In the genomic region with DNA sequence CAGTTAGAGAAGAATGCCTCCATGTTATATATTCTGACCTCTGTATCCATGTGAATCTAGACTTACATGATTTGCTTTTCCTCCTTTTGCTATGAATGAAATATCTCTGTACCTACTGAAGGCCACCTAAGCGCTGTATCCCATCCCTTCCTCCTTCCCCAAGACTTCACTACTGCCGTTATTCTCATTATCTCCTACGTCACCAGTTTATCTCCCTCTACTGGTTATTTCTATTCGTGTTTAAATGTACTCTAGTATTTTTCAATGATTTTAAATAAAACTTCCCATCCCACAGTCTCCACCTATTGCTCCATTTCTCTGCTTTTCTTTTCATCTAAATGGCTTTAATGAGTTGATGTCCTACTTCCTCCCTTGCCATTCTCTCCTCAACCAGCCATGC, we compare ENCODE assay signal across 32 cellular contexts.
"Had no signal": no experiment of that assay in that cellular context is flagged by ENCODE, and none has a peak within 500 bp of the region (broad histone marks: within the 10 kb centered on the region; RNA-seq: fewer than 3 reads in every experiment).

No MANE protein-coding gene starts in this region.

- H3K27ac ChIP-seq: epithelial cell of prostate, gastrocnemius medialis, hepatocyte, ovary, prostate gland, sigmoid colon, testis, transverse colon had no signal

- H3K4me1 ChIP-seq: gastrocnemius medialis, prostate gland, sigmoid colon, testis, transverse colon had no signal

- H3K4me3 ChIP-seq: gastrocnemius medialis, hepatocyte, ovary, prostate gland, sigmoid colon, testis, transverse colon had no signal

- H3K9me3 ChIP-seq: gastrocnemius medialis, ovary, prostate gland, sigmoid colon, testis, transverse colon had no signal

- H3K27me3 ChIP-seq: gastrocnemius medialis, hepatocyte, ovary, sigmoid colon, testis, transverse colon had no signal

- H3K4me3 Mint-ChIP-seq: activated naive CD8-positive, alpha-beta T cell; central memory CD8-positive, alpha-beta T cell; naive thymus-derived CD4-positive, alpha-beta T cell; T-helper 2 cell treated with Interferon-gamma antibody and Interleukin-4, amounts not matched to agents 5 μg/mL and 100 μg/mL, for 36 hours had no signal

- H3K36me3 ChIP-seq: gastrocnemius medialis, ovary, prostate gland, sigmoid colon, transverse colon had no signal

- FAIRE-seq: bronchial epithelial cell, colon, endometrium, small intestine, urothelium cell line had no signal

- DNase-seq: activated CD4-positive, alpha-beta T cell treated with anti-CD3 and anti-CD28 coated beads for 48 hours; activated CD4-positive, alpha-beta T cell treated with anti-CD3 and anti-CD28 coated beads, Interleukin-2, amount 50 U/mL, for 48 hours; activated CD8-positive, alpha-beta memory T cell treated with anti-CD3 and anti-CD28 coated beads for 24 hours; activated effector memory CD4-positive, alpha-beta T cell treated with Interleukin-2 at 50 U/mL for 16 hours; activated naive CD4-positive, alpha-beta T cell treated with Interleukin-2 at 50 U/mL for 16 hours; anterior cingulate cortex; dermis blood vessel endothelial cell; effector CD4-positive, alpha-beta T cell; gastrocnemius medialis; glutamatergic neuron; islet precursor cell; midbrain; naive thymus-derived CD4-positive, alpha-beta T cell; ovary; retina; sigmoid colon; small intestine; stimulated activated CD4-positive, alpha-beta T cell treated with anti-CD3 and anti-CD28 coated beads, Interleukin-15, amount 100 ng/mL, for 24 hours; stimulated activated naive CD4-positive, alpha-beta T cell; testis; transverse colon had no signal

- H3K36me3 Mint-ChIP-seq: activated naive CD8-positive, alpha-beta T cell; naive thymus-derived CD4-positive, alpha-beta T cell had no signal

- H3K27me3 Mint-ChIP-seq: activated naive CD8-positive, alpha-beta T cell; central memory CD8-positive, alpha-beta T cell had no signal

- H3K9me3 Mint-ChIP-seq: T-helper 2 cell treated with Interferon-gamma antibody and Interleukin-4, amounts not matched to agents 5 μg/mL and 100 μg/mL, for 36 hours had no signal

- H3K4me1 Mint-ChIP-seq: central memory CD8-positive, alpha-beta T cell; naive thymus-derived CD4-positive, alpha-beta T cell had no signal

- H3K27ac Mint-ChIP-seq: activated naive CD8-positive, alpha-beta T cell; naive thymus-derived CD4-positive, alpha-beta T cell; T-helper 2 cell treated with Interferon-gamma antibody and Interleukin-4, amounts not matched to agents 5 μg/mL and 100 μg/mL, for 36 hours had no signal

- ATAC-seq: activated CD4-positive, CD25-positive, alpha-beta regulatory T cell treated with anti-CD3 and anti-CD28 coated beads, Interleukin-2, amount 50 U/mL, for 24 hours; gastrocnemius medialis; naive thymus-derived CD4-positive, alpha-beta T cell had no signal
